In the genomic region with DNA sequence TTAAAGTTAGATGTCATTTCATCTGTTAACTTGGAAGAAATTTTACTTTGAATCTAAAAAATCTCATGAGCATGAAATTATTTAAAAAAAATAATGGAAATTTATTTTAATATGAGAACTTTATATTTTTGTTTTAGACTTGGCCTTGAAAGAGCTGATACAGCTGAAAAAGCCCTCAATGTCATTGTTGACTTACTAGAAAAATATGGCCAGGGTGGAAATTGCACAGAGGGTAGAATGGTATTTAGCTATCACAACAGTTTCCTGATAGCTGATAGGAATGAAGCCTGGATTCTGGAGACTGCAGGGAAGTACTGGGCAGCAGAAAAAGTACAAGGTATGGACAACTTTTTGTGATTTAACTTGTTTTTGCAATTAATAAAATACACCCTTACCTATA, we compare ENCODE assay signal across 27 cellular contexts.
"Had no signal": no experiment of that assay in that cellular context is flagged by ENCODE, and none has a peak within 500 bp of the region (broad histone marks: within the 10 kb centered on the region; RNA-seq: fewer than 3 reads in every experiment).

No MANE protein-coding gene starts in this region.

- H3K27me3 ChIP-seq: neural progenitor cell, ovary, spleen, suprapubic skin, testis, tibial nerve, upper lobe of right lung, uterus had no signal

- DNase-seq: naive thymus-derived CD4-positive, alpha-beta T cell; natural killer cell; occipital lobe; ovary; retina; right cardiac atrium; spleen; stimulated activated CD4-positive, alpha-beta T cell treated with anti-CD3 and anti-CD28 coated beads, Interleukin-12 subunit alpha, Interleukin-12 subunit beta, amount 100 ng/mL, for 4 hours; stimulated activated CD4-positive, alpha-beta T cell treated with anti-CD3 and anti-CD28 coated beads, Interleukin-1b, Interleukin-23, amount 100 ng/mL, for 48 hours; stimulated activated CD4-positive, alpha-beta T cell treated with anti-CD3 and anti-CD28 coated beads, Interleukin-4, amount 100 ng/mL, for 1 hour; stimulated activated CD4-positive, alpha-beta T cell treated with anti-CD3 and anti-CD28 coated beads, Interleukin-4, amount 100 ng/mL, for 4 hours; stimulated activated CD8-positive, alpha-beta memory T cell treated with anti-CD3 and anti-CD28 coated beads, Interleukin-4, amount 100 ng/mL, for 48 hours; stimulated activated naive CD4-positive, alpha-beta T cell; stimulated activated naive CD8-positive, alpha-beta T cell treated with anti-CD3 and anti-CD28 coated beads, Interleukin-15, amount 100 ng/mL, for 72 hours; stimulated activated naive CD8-positive, alpha-beta T cell treated with anti-CD3 and anti-CD28 coated beads, Interleukin-15, Interleukin-2, amounts not matched to agents 100 U/mL and 50 U/mL, for 24 hours; substantia nigra; testis; upper lobe of right lung; uterus had no signal

- H3K4me3 ChIP-seq: neural progenitor cell, ovary, prostate gland, skin epidermis, smooth muscle cell, spleen, suprapubic skin, testis, tibial nerve, upper lobe of right lung, uterus had no signal

- H3K4me1 ChIP-seq: neural progenitor cell, prostate gland, upper lobe of right lung, uterus had no signal

- H3K9ac ChIP-seq: neural progenitor cell had no signal

- H3K4me2 ChIP-seq: neural progenitor cell, smooth muscle cell had no signal

- H3K36me3 ChIP-seq: neural progenitor cell, ovary, prostate gland, uterus had no signal

- ATAC-seq: naive thymus-derived CD4-positive, alpha-beta T cell; natural killer cell; right cardiac atrium; sciatic nerve; stimulated activated memory B cell treated with anti-CD40 and anti-IgM and Interleukin-4, amounts not matched to agents 10 μg/mL and 1 μg/mL and 100 μg/mL, for 72 hours; stimulated activated naive CD8-positive, alpha-beta T cell treated with anti-CD3 and anti-CD28 coated beads, Interleukin-15, amount 100 ng/mL, for 72 hours; stimulated activated naive CD8-positive, alpha-beta T cell treated with anti-CD3 and anti-CD28 coated beads, Interleukin-15, Interleukin-2, amounts not matched to agents 100 U/mL and 50 U/mL, for 24 hours; upper lobe of right lung had no signal

- H3K27ac ChIP-seq: neural progenitor cell, ovary, prostate gland, skin epidermis, spleen, suprapubic skin, testis, tibial nerve, upper lobe of right lung, uterus had no signal

- H3K9me3 ChIP-seq: ovary, prostate gland, spleen, suprapubic skin, testis, tibial nerve, upper lobe of right lung, uterus had no signal

- H2AFZ ChIP-seq: neural progenitor cell had no signal
